In the genomic region with DNA sequence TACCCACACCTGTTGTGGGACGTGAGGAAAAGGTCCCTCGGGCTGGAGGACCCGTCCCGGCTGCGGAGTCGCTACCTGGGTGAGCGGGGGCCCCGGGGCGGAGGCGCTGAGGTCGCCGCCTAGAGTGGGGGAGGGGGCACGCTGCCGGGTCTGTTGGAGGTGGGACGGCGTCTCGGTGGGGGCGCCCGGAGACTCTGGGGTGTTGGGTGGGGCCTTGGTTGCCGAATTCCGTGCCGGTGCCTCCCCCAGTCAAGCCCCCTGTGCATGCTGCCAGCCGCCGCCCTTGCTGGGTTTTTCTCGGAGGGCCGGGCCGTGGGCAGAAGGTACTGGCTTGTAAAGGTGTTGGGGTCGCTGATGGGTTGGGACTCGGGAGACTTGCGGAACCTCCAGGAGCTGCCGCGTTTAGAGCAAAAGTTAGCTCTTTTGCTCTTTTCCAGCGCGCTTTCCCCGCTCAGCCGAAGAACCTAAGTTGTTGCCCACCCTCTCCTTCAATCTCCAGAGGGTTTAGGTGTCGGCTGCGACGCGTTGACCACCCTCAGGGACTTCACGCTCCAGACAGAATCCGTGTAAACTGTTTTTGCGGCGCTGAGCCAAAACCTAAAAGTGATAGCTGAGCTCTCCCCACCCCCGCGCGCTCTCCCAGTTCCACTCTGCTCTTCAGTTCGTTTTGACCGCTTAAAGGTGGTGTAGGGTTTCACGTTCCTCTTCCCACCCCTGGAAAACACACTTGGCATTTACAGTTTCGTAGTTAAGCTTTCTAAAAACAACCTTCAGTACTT, we compare ENCODE assay signal across 1 cellular context.
TF ChIP-seq lines count a peak whose summit lies in the region.

MPC2 (minus strand) TSS at position 143 of the 779 bp plus-strand sequence. CDS start 1,231 bp downstream, outside the sequence.

TF ChIP-seq in K562, 482 proteins besides CTCF, POLR2A, EP300 and RAD21 (continued from another document and continues in another):
- TF ChIP-seq, protein P1, sequence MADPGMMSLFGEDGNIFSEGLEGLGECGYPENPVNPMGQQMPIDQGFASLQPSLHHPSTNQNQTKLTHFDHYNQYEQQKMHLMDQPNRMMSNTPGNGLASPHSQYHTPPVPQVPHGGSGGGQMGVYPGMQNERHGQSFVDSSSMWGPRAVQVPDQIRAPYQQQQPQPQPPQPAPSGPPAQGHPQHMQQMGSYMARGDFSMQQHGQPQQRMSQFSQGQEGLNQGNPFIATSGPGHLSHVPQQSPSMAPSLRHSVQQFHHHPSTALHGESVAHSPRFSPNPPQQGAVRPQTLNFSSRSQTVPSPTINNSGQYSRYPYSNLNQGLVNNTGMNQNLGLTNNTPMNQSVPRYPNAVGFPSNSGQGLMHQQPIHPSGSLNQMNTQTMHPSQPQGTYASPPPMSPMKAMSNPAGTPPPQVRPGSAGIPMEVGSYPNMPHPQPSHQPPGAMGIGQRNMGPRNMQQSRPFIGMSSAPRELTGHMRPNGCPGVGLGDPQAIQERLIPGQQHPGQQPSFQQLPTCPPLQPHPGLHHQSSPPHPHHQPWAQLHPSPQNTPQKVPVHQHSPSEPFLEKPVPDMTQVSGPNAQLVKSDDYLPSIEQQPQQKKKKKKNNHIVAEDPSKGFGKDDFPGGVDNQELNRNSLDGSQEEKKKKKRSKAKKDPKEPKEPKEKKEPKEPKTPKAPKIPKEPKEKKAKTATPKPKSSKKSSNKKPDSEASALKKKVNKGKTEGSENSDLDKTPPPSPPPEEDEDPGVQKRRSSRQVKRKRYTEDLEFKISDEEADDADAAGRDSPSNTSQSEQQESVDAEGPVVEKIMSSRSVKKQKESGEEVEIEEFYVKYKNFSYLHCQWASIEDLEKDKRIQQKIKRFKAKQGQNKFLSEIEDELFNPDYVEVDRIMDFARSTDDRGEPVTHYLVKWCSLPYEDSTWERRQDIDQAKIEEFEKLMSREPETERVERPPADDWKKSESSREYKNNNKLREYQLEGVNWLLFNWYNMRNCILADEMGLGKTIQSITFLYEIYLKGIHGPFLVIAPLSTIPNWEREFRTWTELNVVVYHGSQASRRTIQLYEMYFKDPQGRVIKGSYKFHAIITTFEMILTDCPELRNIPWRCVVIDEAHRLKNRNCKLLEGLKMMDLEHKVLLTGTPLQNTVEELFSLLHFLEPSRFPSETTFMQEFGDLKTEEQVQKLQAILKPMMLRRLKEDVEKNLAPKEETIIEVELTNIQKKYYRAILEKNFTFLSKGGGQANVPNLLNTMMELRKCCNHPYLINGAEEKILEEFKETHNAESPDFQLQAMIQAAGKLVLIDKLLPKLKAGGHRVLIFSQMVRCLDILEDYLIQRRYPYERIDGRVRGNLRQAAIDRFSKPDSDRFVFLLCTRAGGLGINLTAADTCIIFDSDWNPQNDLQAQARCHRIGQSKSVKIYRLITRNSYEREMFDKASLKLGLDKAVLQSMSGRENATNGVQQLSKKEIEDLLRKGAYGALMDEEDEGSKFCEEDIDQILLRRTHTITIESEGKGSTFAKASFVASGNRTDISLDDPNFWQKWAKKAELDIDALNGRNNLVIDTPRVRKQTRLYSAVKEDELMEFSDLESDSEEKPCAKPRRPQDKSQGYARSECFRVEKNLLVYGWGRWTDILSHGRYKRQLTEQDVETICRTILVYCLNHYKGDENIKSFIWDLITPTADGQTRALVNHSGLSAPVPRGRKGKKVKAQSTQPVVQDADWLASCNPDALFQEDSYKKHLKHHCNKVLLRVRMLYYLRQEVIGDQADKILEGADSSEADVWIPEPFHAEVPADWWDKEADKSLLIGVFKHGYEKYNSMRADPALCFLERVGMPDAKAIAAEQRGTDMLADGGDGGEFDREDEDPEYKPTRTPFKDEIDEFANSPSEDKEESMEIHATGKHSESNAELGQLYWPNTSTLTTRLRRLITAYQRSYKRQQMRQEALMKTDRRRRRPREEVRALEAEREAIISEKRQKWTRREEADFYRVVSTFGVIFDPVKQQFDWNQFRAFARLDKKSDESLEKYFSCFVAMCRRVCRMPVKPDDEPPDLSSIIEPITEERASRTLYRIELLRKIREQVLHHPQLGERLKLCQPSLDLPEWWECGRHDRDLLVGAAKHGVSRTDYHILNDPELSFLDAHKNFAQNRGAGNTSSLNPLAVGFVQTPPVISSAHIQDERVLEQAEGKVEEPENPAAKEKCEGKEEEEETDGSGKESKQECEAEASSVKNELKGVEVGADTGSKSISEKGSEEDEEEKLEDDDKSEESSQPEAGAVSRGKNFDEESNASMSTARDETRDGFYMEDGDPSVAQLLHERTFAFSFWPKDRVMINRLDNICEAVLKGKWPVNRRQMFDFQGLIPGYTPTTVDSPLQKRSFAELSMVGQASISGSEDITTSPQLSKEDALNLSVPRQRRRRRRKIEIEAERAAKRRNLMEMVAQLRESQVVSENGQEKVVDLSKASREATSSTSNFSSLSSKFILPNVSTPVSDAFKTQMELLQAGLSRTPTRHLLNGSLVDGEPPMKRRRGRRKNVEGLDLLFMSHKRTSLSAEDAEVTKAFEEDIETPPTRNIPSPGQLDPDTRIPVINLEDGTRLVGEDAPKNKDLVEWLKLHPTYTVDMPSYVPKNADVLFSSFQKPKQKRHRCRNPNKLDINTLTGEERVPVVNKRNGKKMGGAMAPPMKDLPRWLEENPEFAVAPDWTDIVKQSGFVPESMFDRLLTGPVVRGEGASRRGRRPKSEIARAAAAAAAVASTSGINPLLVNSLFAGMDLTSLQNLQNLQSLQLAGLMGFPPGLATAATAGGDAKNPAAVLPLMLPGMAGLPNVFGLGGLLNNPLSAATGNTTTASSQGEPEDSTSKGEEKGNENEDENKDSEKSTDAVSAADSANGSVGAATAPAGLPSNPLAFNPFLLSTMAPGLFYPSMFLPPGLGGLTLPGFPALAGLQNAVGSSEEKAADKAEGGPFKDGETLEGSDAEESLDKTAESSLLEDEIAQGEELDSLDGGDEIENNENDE (IDR thresholded peaks at IDR 0.05; ENCODE audit: low read depth, low read length), result no peak
- TF ChIP-seq ZZZ3 (IDR thresholded peaks at IDR 0.05) (no peak), HMGXB4 (CRISPR knock-in tag; IDR thresholded peaks at IDR 0.05) (no peak), ZC3H4 (CRISPR knock-in tag; IDR thresholded peaks at IDR 0.05; ENCODE audit: borderline replicate concordance) (peak; percentile 78; the same call in 1 of the 2 replicates), TAL1 (IDR thresholded peaks at IDR 0.05) (no peak), GTF2F1 (IDR thresholded peaks at IDR 0.05; ENCODE audit: low read depth, low read length) (no peak), FOXK2 (conservative IDR thresholded peaks at IDR 0.05 in 1 of 2, IDR thresholded peaks at IDR 0.05 in 1 of 2; ENCODE audit: low read depth in 2 of 2) (0 out of 4 replicates have a peak, but pooled peaks have one; percentile 11 to 54), HDAC1 (IDR thresholded peaks at IDR 0.05) (peak in 1 of 2 experiments; percentile 61; a peak in 3 of 4 replicates), RCOR1 (IDR thresholded peaks at IDR 0.05; ENCODE audit: borderline replicate concordance in 1 of 2, low read depth in 2 of 2, low read length in 2 of 2) (peak in 1 of 2 experiments; percentile 53; a peak in 1 of 4 replicates), PBX2 (CRISPR knock-in tag; IDR thresholded peaks at IDR 0.05; ENCODE audit: low read depth) (no peak), PBX2 (tag; conservative IDR thresholded peaks at IDR 0.05; ENCODE audit: low read depth) (no peak), HNRNPL (IDR thresholded peaks at IDR 0.05; ENCODE audit: low read depth, low read length) (peak; percentile 59; the same call in 1 of the 2 replicates), AFF4 (CRISPR knock-in tag; IDR thresholded peaks at IDR 0.05) (peak; percentile 61; the same call in 1 of the 2 replicates), CBX5 (IDR thresholded peaks at IDR 0.05; ENCODE audit: borderline replicate concordance, low read depth) (no peak), SP2 (IDR thresholded peaks at IDR 0.05; ENCODE audit: extremely low read depth, low read depth, low read length, poor library complexity, severe bottlenecking) (no peak), PKNOX1 (IDR thresholded peaks at IDR 0.05) (no peak), FOSL1 (tag; conservative IDR thresholded peaks at IDR 0.05) (no peak), SIRT6 (IDR thresholded peaks at IDR 0.05; ENCODE audit: low read depth, low read length) (no peak), IRF9 (tag; IDR thresholded peaks at IDR 0.05) (no peak), ATF7 (IDR thresholded peaks at IDR 0.05) (peak; percentile 53; the same call in 1 of the 2 replicates), HDAC2 (IDR thresholded peaks at IDR 0.05) (peak; percentile 40; the same call in 1 of the 2 replicates)
- TF ChIP-seq, protein P2, sequence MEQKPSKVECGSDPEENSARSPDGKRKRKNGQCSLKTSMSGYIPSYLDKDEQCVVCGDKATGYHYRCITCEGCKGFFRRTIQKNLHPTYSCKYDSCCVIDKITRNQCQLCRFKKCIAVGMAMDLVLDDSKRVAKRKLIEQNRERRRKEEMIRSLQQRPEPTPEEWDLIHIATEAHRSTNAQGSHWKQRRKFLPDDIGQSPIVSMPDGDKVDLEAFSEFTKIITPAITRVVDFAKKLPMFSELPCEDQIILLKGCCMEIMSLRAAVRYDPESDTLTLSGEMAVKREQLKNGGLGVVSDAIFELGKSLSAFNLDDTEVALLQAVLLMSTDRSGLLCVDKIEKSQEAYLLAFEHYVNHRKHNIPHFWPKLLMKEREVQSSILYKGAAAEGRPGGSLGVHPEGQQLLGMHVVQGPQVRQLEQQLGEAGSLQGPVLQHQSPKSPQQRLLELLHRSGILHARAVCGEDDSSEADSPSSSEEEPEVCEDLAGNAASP (IDR thresholded peaks at IDR 0.05), result no peak
- TF ChIP-seq, protein P3, sequence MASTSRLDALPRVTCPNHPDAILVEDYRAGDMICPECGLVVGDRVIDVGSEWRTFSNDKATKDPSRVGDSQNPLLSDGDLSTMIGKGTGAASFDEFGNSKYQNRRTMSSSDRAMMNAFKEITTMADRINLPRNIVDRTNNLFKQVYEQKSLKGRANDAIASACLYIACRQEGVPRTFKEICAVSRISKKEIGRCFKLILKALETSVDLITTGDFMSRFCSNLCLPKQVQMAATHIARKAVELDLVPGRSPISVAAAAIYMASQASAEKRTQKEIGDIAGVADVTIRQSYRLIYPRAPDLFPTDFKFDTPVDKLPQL (IDR thresholded peaks at IDR 0.05; ENCODE audit: extremely low read depth, insufficient read length), result peak; percentile 77
